In the genomic region with DNA sequence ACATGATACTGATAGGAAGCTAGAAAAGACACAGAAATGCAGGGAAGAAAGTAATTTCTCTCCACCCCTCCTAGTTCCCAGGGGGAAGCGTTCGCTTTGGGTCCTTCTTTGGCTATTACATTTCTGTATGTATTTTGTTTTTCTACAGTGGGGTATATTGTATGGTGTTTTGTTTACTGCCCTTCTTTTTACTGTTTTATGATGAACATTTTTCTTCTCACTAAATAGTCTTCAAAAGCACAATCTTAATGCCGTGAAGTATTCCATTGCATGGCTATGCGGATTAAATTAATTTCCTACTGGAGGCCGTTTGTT, we compare ENCODE assay signal across 8 cellular contexts. TPM values are rescaled to one million over a fixed set of nuclear protein-coding genes. Genes with fewer than 3 reads are reported as not detected.
DNase-seq lines count a peak whose midpoint lies in the region; ATAC-seq and TF ChIP-seq lines count a peak whose summit lies in the region.

No MANE protein-coding gene starts in this region.

- peaks cover 0 to 12% (median 0%) of the 10 kb centered on the region in 5 donors for H3K36me3 Mint-ChIP-seq in naive thymus-derived CD4-positive, alpha-beta T cell

- H3K27ac ChIP-seq in KMS-11: no peak overlapping the region
- H3K27ac ChIP-seq in cingulate gyrus (ENCODE audit: low read depth, low read length): peak overlapping the region; percentile 95
- peak overlapping the region; percentile 93 for H3K27ac ChIP-seq in naive thymus-derived CD4-positive, alpha-beta T cell (ENCODE audit: low read depth, low read length)

- peaks cover 29 to 59% (median 50%) of the 10 kb centered on the region in 7 donors for H3K4me1 Mint-ChIP-seq in naive thymus-derived CD4-positive, alpha-beta T cell

- DNase-seq in AG04449 (ENCODE audit: low read depth, low spot score) (no peak), NCI-H345 (lab: John Stamatoyannopoulos, UW) (no peak), head of caudate nucleus (no peak), nucleus accumbens (lab: John Stamatoyannopoulos, UW) (no peak)
- DNase-seq in naive thymus-derived CD4-positive, alpha-beta T cell: no peak

- peak overlapping the region; percentile 82 to 96 (median 91) for H3K4me3 Mint-ChIP-seq in naive thymus-derived CD4-positive, alpha-beta T cell

- CTCF ChIA-PET in AG04449 (lab: Yijun Ruan, JAX): interaction anchor here (0.6 to 11.8 kb wide), 40 partner anchors 9 to 395 kb away, joined by 3 to 118 read pairs (median 4); partner anchors contain the start of genes AAMP, CATIP and PNKD
- CTCF ChIA-PET in naive thymus-derived CD4-positive, alpha-beta T cell (lab: Charles Lee): interaction anchor here (0.5 to 12.4 kb wide), 10 partner anchors 8 to 104 kb away, joined by 3 to 188 read pairs (median 4); partner anchors contain the start of genes AAMP, CATIP and PNKD

- no peaks in the 10 kb centered on the region for H4K20me1 ChIP-seq in KMS-11 (ENCODE audit: insufficient read depth)

- ATAC-seq in naive thymus-derived CD4-positive, alpha-beta T cell: no peak
- no peak for ATAC-seq in GM18520 (IDR thresholded peaks at IDR 0.05; ENCODE audit: unreplicated experiment)

- peak overlapping the region; percentile 49 for H3K4me2 ChIP-seq in KMS-11

- H3K79me2 ChIP-seq in KMS-11 (ENCODE audit: insufficient read depth, low read depth): peaks cover 33% of the 10 kb centered on the region; the same call in 1 of the 2 replicates

- intact Hi-C loops in naive thymus-derived CD4-positive, alpha-beta T cell (cut with micrococcal nuclease): loop anchor here (1.0 to 5.0 kb wide), 13 partner anchors 8 to 1096 kb away; partner anchors contain the start of genes AAMP (in 1 of the 2), BCS1L (in 1 of the 2), CATIP (in 1 of the 2) and PNKD (in 1 of the 2)
- intact Hi-C loops in head of caudate nucleus (cut with DNase I): loop anchor here (5.0 kb wide), 1 partner anchor 110 kb away; no protein-coding TSS in a partner anchor

- no peaks in the 10 kb centered on the region for H3K9me3 ChIP-seq in naive thymus-derived CD4-positive, alpha-beta T cell (ENCODE audit: control insufficient read depth in 2 of 3, low read length in 3 of 3)

- H3K36me3 ChIP-seq in KMS-11 (ENCODE audit: insufficient read depth): no peaks in the 10 kb centered on the region
- H3K36me3 ChIP-seq in naive thymus-derived CD4-positive, alpha-beta T cell (ENCODE audit: control insufficient read depth in 2 of 3, insufficient read depth in 3 of 3, low read length in 3 of 3): peaks cover 0 to 4% (median 0%) of the 10 kb centered on the region in 3 experiments

- POLR2A ChIA-PET in AG04449 (lab: Yijun Ruan, JAX): no interaction called here
- POLR2A ChIA-PET in naive thymus-derived CD4-positive, alpha-beta T cell (lab: Charles Lee): interaction anchor here (0.6 to 5.4 kb wide), 7 partner anchors 11 to 110 kb away, joined by 3 to 43 read pairs (median 8); partner anchors contain the start of genes AAMP and PNKD

- H3K9me3 Mint-ChIP-seq in naive thymus-derived CD4-positive, alpha-beta T cell: no peaks in the 10 kb centered on the region

- peaks cover 51% of the 10 kb centered on the region for H3K4me1 ChIP-seq in KMS-11 (ENCODE audit: low read depth, poor library complexity, severe bottlenecking)
- H3K4me1 ChIP-seq in naive thymus-derived CD4-positive, alpha-beta T cell (ENCODE audit: control insufficient read depth in 2 of 2, insufficient read depth in 2 of 2, low read length in 2 of 2): peaks cover 39 to 44% of the 10 kb centered on the region in 2 donors

- H3K4me3 ChIP-seq in AG04449 (ENCODE audit: low read depth, low read length) (peak overlapping the region; percentile 48), KMS-11 (IDR thresholded peaks at IDR 0.05; ENCODE audit: insufficient read depth, low read depth, low read length) (no peak overlapping the region)
- H3K4me3 ChIP-seq in naive thymus-derived CD4-positive, alpha-beta T cell (ENCODE audit: low read length): peak overlapping the region; percentile 53

- no peak for TF ChIP-seq CTCF in AG04449 (IDR thresholded peaks at IDR 0.05; ENCODE audit: insufficient read depth, low read length, missing control alignments)
- TF ChIP-seq CTCF in KMS-11 (conservative IDR thresholded peaks at IDR 0.05; ENCODE audit: low read depth, low read length): peak; percentile 19; the same call in 1 of the 2 replicates

- peak overlapping the region; percentile 74 to 99 (median 93) for H3K27ac Mint-ChIP-seq in naive thymus-derived CD4-positive, alpha-beta T cell

- no peaks in the 10 kb centered on the region for H3K27me3 ChIP-seq in KMS-11 (ENCODE audit: insufficient read depth, low read depth)
- H3K27me3 ChIP-seq in naive thymus-derived CD4-positive, alpha-beta T cell (ENCODE audit: control insufficient read depth in 2 of 2, insufficient read depth in 2 of 2, low read length in 2 of 2): no peaks in the 10 kb centered on the region

- peaks cover 0 to 2% (median 0%) of the 10 kb centered on the region in 5 donors for H3K27me3 Mint-ChIP-seq in naive thymus-derived CD4-positive, alpha-beta T cell

- H3K9ac ChIP-seq in KMS-11: no peak overlapping the region; the same call in 1 of the 2 replicates

- peak overlapping the region; percentile 58 for H2AFZ ChIP-seq in KMS-11 (ENCODE audit: low read depth)

RNA-seq across cellular contexts. Expression of gene TMBIM1, which starts 0.4 kb away (rescaled TPM):
- total RNA-seq in naive thymus-derived CD4-positive, alpha-beta T cell: 100 to 1,000 TPM in 2 of 5 experiments, 10 to 100 TPM in 3; 51.7 to 112 (median 83.8) TPM
- 100 to 1,000 TPM in 1 of 2 donors, 10 to 100 TPM in 1; 92.4 to 115 TPM for polyA plus RNA-seq in naive thymus-derived CD4-positive, alpha-beta T cell

RNA-seq across cellular contexts. Expression of gene PNKD, which starts 22.3 kb away (rescaled TPM):
- total RNA-seq in naive thymus-derived CD4-positive, alpha-beta T cell: 10 to 100 TPM; 18.5 to 38.4 (median 25.2) TPM
- 100 to 1,000 TPM in 1 of 2 donors, 10 to 100 TPM in 1; 92.2 to 108 TPM for polyA plus RNA-seq in naive thymus-derived CD4-positive, alpha-beta T cell

RNA-seq across cellular contexts. Expression of gene AAMP, which starts 22.7 kb away (rescaled TPM):
- 10 to 100 TPM; 54.1 to 67.0 (median 61.2) TPM for total RNA-seq in naive thymus-derived CD4-positive, alpha-beta T cell
- 100 to 1,000 TPM in 1 of 2 donors, 10 to 100 TPM in 1; 98.6 to 108 TPM for polyA plus RNA-seq in naive thymus-derived CD4-positive, alpha-beta T cell

RNA-seq across cellular contexts. Expression of gene GPBAR1, which starts 31.8 kb away (rescaled TPM):
- total RNA-seq in naive thymus-derived CD4-positive, alpha-beta T cell: 10 to 100 TPM in 1 of 5 experiments, 1 to 10 TPM in 3, under 1 TPM in 1; 0.80 to 12.9 (median 1.9) TPM
- under 1 TPM; 0.15 to 0.27 TPM for polyA plus RNA-seq in naive thymus-derived CD4-positive, alpha-beta T cell
